Comparison of ENCODE assay signal across 12 cellular contexts in the genomic region with DNA sequence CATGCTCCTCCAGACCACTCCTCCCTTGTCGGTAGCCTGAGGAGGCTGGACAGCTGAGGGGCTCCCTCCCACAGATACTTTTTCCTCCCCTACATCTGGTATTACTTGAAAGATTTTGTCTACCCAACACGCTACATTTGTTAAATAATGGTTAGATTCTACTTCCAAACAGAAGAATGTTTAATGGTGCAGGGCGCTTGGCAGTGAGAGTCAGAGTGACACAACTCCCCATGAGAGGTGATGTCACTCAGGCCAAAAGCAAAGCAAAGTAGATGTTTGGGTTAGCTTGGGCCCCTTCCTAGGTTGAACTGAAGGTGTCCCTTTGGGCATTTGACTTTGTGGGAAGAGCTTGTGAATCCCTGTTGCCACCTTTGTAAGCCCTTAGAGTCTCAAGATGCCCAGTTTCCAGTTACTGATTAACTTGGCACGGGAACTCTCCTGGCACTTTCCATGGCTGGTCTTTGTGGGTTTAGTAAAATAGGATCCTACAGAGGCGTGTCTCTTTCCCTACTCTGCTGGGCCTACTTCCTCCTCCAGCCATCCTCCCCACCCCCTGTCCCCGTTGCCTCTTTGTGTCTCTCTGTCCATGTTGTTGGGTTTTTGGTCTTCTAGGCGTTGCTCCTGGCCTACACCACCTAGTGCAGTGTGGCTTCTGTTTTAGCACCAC. TPM values are rescaled to one million over a fixed set of nuclear protein-coding genes. Genes with fewer than 3 reads are reported as not detected.
DNase-seq lines count a peak whose midpoint lies in the region; ATAC-seq, FAIRE-seq and TF ChIP-seq lines count a peak whose summit lies in the region.
"Had no signal": no experiment of that assay in that cellular context is flagged by ENCODE, and none has a peak within 500 bp of the region (broad histone marks: within the 10 kb centered on the region; RNA-seq: fewer than 3 reads in every experiment).

No MANE protein-coding gene starts in this region.

- peaks cover 55 to 79% (median 66%) of the 10 kb centered on the region in 4 donors for H3K4me1 Mint-ChIP-seq in CD4-positive, alpha-beta memory T cell

- TF ChIP-seq CTCF in esophagus muscularis mucosa (IDR thresholded peaks at IDR 0.05) (no peak), D721Med (IDR thresholded peaks at IDR 0.05; ENCODE audit: insufficient read depth, missing control alignments) (no peak)

- peak overlapping the region in 3 of 7 donors; percentile 15 to 61 (median 27) for H3K27ac Mint-ChIP-seq in CD4-positive, alpha-beta memory T cell

- H3K27me3 ChIP-seq in CD4-positive, alpha-beta memory T cell (ENCODE audit: insufficient read depth, low read length), result no peaks in the 10 kb centered on the region
- H3K27me3 ChIP-seq in esophagus muscularis mucosa, result no peaks in the 10 kb centered on the region
- no peaks in the 10 kb centered on the region for H3K27me3 ChIP-seq in rectal smooth muscle tissue (ENCODE audit: control insufficient read depth, insufficient read depth, low read length)
- H3K27me3 ChIP-seq: esophagus squamous epithelium had no signal

- H3K9me3 Mint-ChIP-seq in CD4-positive, alpha-beta memory T cell, result no peaks in the 10 kb centered on the region

- peak overlapping the region in 5 of 8 donors; percentile 8 to 52 (median 50) for H3K4me3 Mint-ChIP-seq in CD4-positive, alpha-beta memory T cell

- H3K9ac ChIP-seq in rectal smooth muscle tissue (ENCODE audit: low read length), result no peak overlapping the region

- H3K36me3 ChIP-seq in CD4-positive, alpha-beta memory T cell (ENCODE audit: insufficient read depth, low read length), result no peaks in the 10 kb centered on the region
- peaks cover 0 to 6% (median 1%) of the 10 kb centered on the region in 4 donors for H3K36me3 ChIP-seq in esophagus muscularis mucosa
- peaks cover 6% of the 10 kb centered on the region for H3K36me3 ChIP-seq in rectal smooth muscle tissue (ENCODE audit: control insufficient read depth, insufficient read depth, low read length)

- no peak for TF ChIP-seq EP300 in esophagus muscularis mucosa (IDR thresholded peaks at IDR 0.05)

- intact Hi-C loops in CD4-positive, alpha-beta memory T cell (cut with micrococcal nuclease), result loop anchor here (10.0 kb wide), 1 partner anchor 315 kb away; no protein-coding TSS in a partner anchor
- intact Hi-C loops in esophagus muscularis mucosa (cut with DNase I), result no loop called here

- CTCF ChIA-PET in CD4-positive, alpha-beta memory T cell (lab: Charles Lee; ENCODE audit: partially characterized antibody), result interaction anchor here (1.4 to 2.0 kb wide), 2 partner anchors 60 to 67 kb away, joined by 4 to 8 read pairs; no protein-coding TSS in a partner anchor

- 75% methylated on average over 7 of the region's 7 CpGs for WGBS in esophagus muscularis mucosa

- no peak overlapping the region for H3K4me3 ChIP-seq in CD4-positive, alpha-beta memory T cell (ENCODE audit: low read length in 2 of 2)
- no peak overlapping the region for H3K4me3 ChIP-seq in esophagus muscularis mucosa
- H3K4me3 ChIP-seq in rectal smooth muscle tissue (ENCODE audit: low read length), result peak overlapping the region; percentile 33
- H3K4me3 ChIP-seq: esophagus squamous epithelium, skin epidermis had no signal

- peaks cover 60% of the 10 kb centered on the region for H3K4me1 ChIP-seq in CD4-positive, alpha-beta memory T cell (ENCODE audit: insufficient read depth, low read length)
- H3K4me1 ChIP-seq in esophagus muscularis mucosa, result peaks cover 64 to 94% (median 84%) of the 10 kb centered on the region in 4 donors
- H3K4me1 ChIP-seq in rectal smooth muscle tissue (ENCODE audit: control insufficient read depth, insufficient read depth, low read length), result peaks cover 32% of the 10 kb centered on the region

- no peak for FAIRE-seq in D721Med (lab: Jason Lieb, UNC)

- H3K36me3 Mint-ChIP-seq in CD4-positive, alpha-beta memory T cell, result peaks cover 20 to 25% of the 10 kb centered on the region in 2 donors

- no peaks in the 10 kb centered on the region for H3K9me3 ChIP-seq in CD4-positive, alpha-beta memory T cell (ENCODE audit: control insufficient read depth in 1 of 2, low read length in 2 of 2)
- no peaks in the 10 kb centered on the region for H3K9me3 ChIP-seq in esophagus muscularis mucosa
- H3K9me3 ChIP-seq: esophagus squamous epithelium had no signal

- DNase-seq in CD4-positive, alpha-beta memory T cell, result no peak
- DNase-seq in Kasumi-1 (lab: John Stamatoyannopoulos, UW), result peak; percentile 6 to 16
- no peak for DNase-seq in esophagus muscularis mucosa (ENCODE audit: extremely low spot score)
- DNase-seq in dermis blood vessel endothelial cell, result no peak
- no peak for DNase-seq in D721Med (ENCODE audit: insufficient read length, low spot score)
- DNase-seq: esophagus squamous epithelium, kidney glomerular epithelial cell, NCI-H2227 treated with DMSO at 0.1 percent for 48 hours, SHP77 treated with DMSO at 0.1 percent for 48 hours had no signal

- no peak overlapping the region for H3K27ac ChIP-seq in CD4-positive, alpha-beta memory T cell (ENCODE audit: low read depth, low read length)
- H3K27ac ChIP-seq in esophagus muscularis mucosa (replicated peaks in 1 of 4) (peak overlapping the region in 3 of 4 donors; percentile 20 to 41 (median 26)), rectal smooth muscle tissue (ENCODE audit: low read depth, low read length) (no peak overlapping the region)
- H3K27ac ChIP-seq: skin epidermis had no signal

- no peaks in the 10 kb centered on the region for H3K27me3 Mint-ChIP-seq in CD4-positive, alpha-beta memory T cell

- no peak for ATAC-seq in HG02588 (IDR thresholded peaks at IDR 0.05; ENCODE audit: unreplicated experiment)

- TF ChIP-seq POLR2A in esophagus muscularis mucosa (IDR thresholded peaks at IDR 0.05; ENCODE audit: low read depth), result no peak

- POLR2A ChIA-PET in CD4-positive, alpha-beta memory T cell (lab: Charles Lee; ENCODE audit: partially characterized antibody), result no interaction called here

RNA-seq across cellular contexts. Expression of a gene that starts 5.6 kb away (rescaled TPM):
- total RNA-seq in CD4-positive, alpha-beta memory T cell, result 10 to 100 TPM; 29.1 to 34.0 TPM
- polyA plus RNA-seq in CD4-positive, alpha-beta memory T cell, result 1 to 10 TPM; 2.6 to 7.5 TPM
- total RNA-seq in esophagus muscularis mucosa (10 to 100 TPM; 14.6 to 36.1 (median 29.2) TPM), dermis blood vessel endothelial cell (18.7 and 28.0 TPM in 2 replicates)

Comparison
In these comparisons a context has a peak if more than half of its experiments do, and no peak if none do; other contexts are left out.
1. DNase-seq: peak in Kasumi-1 (2 of 2); none in CD4-positive, alpha-beta memory T cell (0 of 5), esophagus muscularis mucosa (single experiment), dermis blood vessel endothelial cell (single experiment) and D721Med (single experiment).
2. H3K27ac ChIP-seq: peak in esophagus muscularis mucosa (3 of 4); none in CD4-positive, alpha-beta memory T cell (single experiment) and rectal smooth muscle tissue (single experiment).